ENCODE assay signal across 9 cellular contexts in the genomic region with DNA sequence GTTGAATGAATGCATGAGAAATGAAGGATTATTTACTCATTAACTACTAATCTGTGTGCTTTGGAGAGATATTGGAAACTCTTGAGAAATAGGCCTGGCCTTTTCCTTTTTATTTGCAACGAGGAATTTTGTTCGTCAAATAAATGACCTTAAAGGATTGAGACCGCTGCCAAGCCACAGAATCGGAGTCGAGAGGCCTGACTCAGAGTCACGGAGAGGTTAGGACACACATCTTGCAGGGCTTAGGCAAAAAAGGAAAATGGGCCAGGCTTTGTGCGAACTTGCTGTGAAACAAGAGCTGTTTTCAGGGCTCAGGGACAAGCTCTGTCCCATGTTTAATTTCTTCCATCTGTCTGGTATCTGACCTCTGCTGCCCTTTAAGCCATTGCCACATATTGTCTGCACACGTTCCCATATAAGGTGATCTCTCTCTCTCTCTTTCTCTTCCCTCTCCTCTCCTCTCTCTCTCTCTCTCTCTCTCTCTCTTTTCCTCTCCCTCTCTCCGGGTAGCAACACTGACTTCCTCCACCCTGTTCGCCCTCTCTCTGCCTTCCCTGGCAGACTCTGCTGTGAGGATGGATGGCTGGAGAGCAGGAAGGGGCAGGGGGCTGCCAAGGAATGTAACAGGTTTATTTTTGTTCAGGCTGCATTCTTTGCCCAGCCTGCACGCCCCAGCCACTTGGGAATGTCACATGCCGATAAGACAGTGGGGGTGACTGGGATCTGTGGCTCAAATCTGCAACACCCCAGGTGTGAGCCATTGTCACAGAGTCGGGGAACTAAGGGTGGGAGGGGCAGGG. TPM values are rescaled to one million over a fixed set of nuclear protein-coding genes. Genes with fewer than 3 reads are reported as not detected.
DNase-seq lines count a peak whose midpoint lies in the region; TF ChIP-seq lines count a peak whose summit lies in the region.
"Had no signal": no experiment of that assay in that cellular context is flagged by ENCODE, and none has a peak within 500 bp of the region (broad histone marks: within the 10 kb centered on the region; RNA-seq: fewer than 3 reads in every experiment).

No MANE protein-coding gene starts in this region.

- no peaks in the 10 kb centered on the region for H3K79me2 ChIP-seq in parathyroid adenoma

- H3K27me3 ChIP-seq in parathyroid adenoma (ENCODE audit: control insufficient read depth, insufficient read depth, low read length) (no peaks in the 10 kb centered on the region), BE2C (no peaks in the 10 kb centered on the region)

- no peak overlapping the region for H3K9ac ChIP-seq in parathyroid adenoma

- H3K4me3 ChIP-seq in parathyroid adenoma (ENCODE audit: low read depth, low read length) (no peak overlapping the region), BE2C (ENCODE audit: low read depth, low read length) (no peak overlapping the region)
- H3K4me3 ChIP-seq: SK-N-MC had no signal

- H3K9me3 Mint-ChIP-seq in activated T-helper 1 cell treated with anti-CD3 and anti-CD28 coated beads, Interleukin-12 subunit alpha, Interleukin-12 subunit beta, Interleukin-2, Interleukin-4 antibody, amounts not matched to agents 30 ng/mL and 10 ng/mL and 1 ng/mL, durations not matched to agents 14 hours and 24 hours and 36 hours: no peaks in the 10 kb centered on the region

- no peak overlapping the region for H3K27ac Mint-ChIP-seq in activated T-helper 1 cell treated with anti-CD3 and anti-CD28 coated beads, Interleukin-12 subunit alpha, Interleukin-12 subunit beta, Interleukin-2, Interleukin-4 antibody, amounts not matched to agents 30 ng/mL and 10 ng/mL and 1 ng/mL, durations not matched to agents 14 hours and 24 hours and 36 hours

- no peak overlapping the region for H3K4me3 Mint-ChIP-seq in activated T-helper 1 cell treated with anti-CD3 and anti-CD28 coated beads, Interleukin-12 subunit alpha, Interleukin-12 subunit beta, Interleukin-2, Interleukin-4 antibody, amounts not matched to agents 30 ng/mL and 10 ng/mL and 1 ng/mL, durations not matched to agents 14 hours and 24 hours and 36 hours

- H2AFZ ChIP-seq in parathyroid adenoma: peak overlapping the region; percentile 73

- H3K4me1 Mint-ChIP-seq in activated T-helper 1 cell treated with anti-CD3 and anti-CD28 coated beads, Interleukin-12 subunit alpha, Interleukin-12 subunit beta, Interleukin-2, Interleukin-4 antibody, amounts not matched to agents 30 ng/mL and 10 ng/mL and 1 ng/mL, durations not matched to agents 14 hours and 24 hours and 36 hours (ENCODE audit: low read depth): no peaks in the 10 kb centered on the region

- TF ChIP-seq CTCF in parathyroid adenoma (IDR thresholded peaks at IDR 0.05) (no peak), BE2C (IDR thresholded peaks at IDR 0.05; ENCODE audit: low read depth, low read length) (no peak)

- no peak overlapping the region for H3K4me2 ChIP-seq in parathyroid adenoma (ENCODE audit: low read length)

- DNase-seq in Daoy (ENCODE audit: low read depth) (peak; percentile 88), SK-MEL-5 (ENCODE audit: low read depth, low spot score) (peak; percentile 92), foreskin melanocyte (peak; percentile 99), NCI-H2081 (lab: John Stamatoyannopoulos, UW) (no peak), NCI-H146 treated with DMSO at 0.1 percent for 48 hours (lab: John Stamatoyannopoulos, UW; ENCODE audit: unreplicated experiment) (no peak), BE2C (no peak)
- DNase-seq in activated T-helper 1 cell treated with anti-CD3 and anti-CD28 coated beads, Interleukin-12 subunit alpha, Interleukin-12 subunit beta, Interleukin-2, Interleukin-4 antibody, amounts not matched to agents 30 ng/mL and 10 ng/mL and 1 ng/mL, durations not matched to agents 14 hours and 24 hours and 36 hours (ENCODE audit: low spot score): no peak

- H3K4me1 ChIP-seq in parathyroid adenoma (peaks cover 2% of the 10 kb centered on the region), BE2C (no peaks in the 10 kb centered on the region)

- H3K36me3 ChIP-seq in parathyroid adenoma (ENCODE audit: control insufficient read depth, insufficient read depth, low read length): no peaks in the 10 kb centered on the region
- no peaks in the 10 kb centered on the region for H3K36me3 ChIP-seq in BE2C

- H3K36me3 Mint-ChIP-seq in activated T-helper 1 cell treated with anti-CD3 and anti-CD28 coated beads, Interleukin-12 subunit alpha, Interleukin-12 subunit beta, Interleukin-2, Interleukin-4 antibody, amounts not matched to agents 30 ng/mL and 10 ng/mL and 1 ng/mL, durations not matched to agents 14 hours and 24 hours and 36 hours (ENCODE audit: low read depth): no peaks in the 10 kb centered on the region

- peaks cover 12% of the 10 kb centered on the region for H3K27me3 Mint-ChIP-seq in activated T-helper 1 cell treated with anti-CD3 and anti-CD28 coated beads, Interleukin-12 subunit alpha, Interleukin-12 subunit beta, Interleukin-2, Interleukin-4 antibody, amounts not matched to agents 30 ng/mL and 10 ng/mL and 1 ng/mL, durations not matched to agents 14 hours and 24 hours and 36 hours (ENCODE audit: insufficient read depth)

- H3K9me3 ChIP-seq in parathyroid adenoma (ENCODE audit: control insufficient read depth, low read length): no peaks in the 10 kb centered on the region
- no peaks in the 10 kb centered on the region for H3K9me3 ChIP-seq in BE2C

- in situ Hi-C loops in SK-MEL-5 (cut with HindIII; ENCODE audit: low pct_unique_long_range_greater_than_20kb, low sequenced_read_pairs): no loop called here

- peak overlapping the region; percentile 22 for H3K27ac ChIP-seq in parathyroid adenoma
- H3K27ac ChIP-seq: SK-N-MC had no signal

- intact Hi-C loops in activated T-helper 1 cell treated with anti-CD3 and anti-CD28 coated beads, Interleukin-12 subunit alpha, Interleukin-12 subunit beta, Interleukin-2, Interleukin-4 antibody, amounts not matched to agents 30 ng/mL and 10 ng/mL and 1 ng/mL, durations not matched to agents 14 hours and 24 hours and 36 hours (cut with micrococcal nuclease): no loop called here

RNA-seq across cellular contexts. Expression of a gene that starts 14.9 kb away (rescaled TPM):
- total RNA-seq in Daoy (2014; rRNA removed; shearing (Covaris generic)): 8.9 and 12.2 TPM in 2 replicates
- total RNA-seq in SK-MEL-5 (2014; rRNA removed; shearing (Covaris generic)): 74.7 and 77.1 TPM in 2 replicates
- polyA plus RNA-seq in SK-MEL-5 (2015; cell fraction: cytosol; rRNA removed): 65.9 and 80.2 TPM in 2 replicates
- polyA plus RNA-seq in SK-MEL-5 (2015; cell fraction: nucleus; rRNA removed): 175 and 204 TPM in 2 replicates
- 0.91 and 1.2 TPM in 2 replicates for total RNA-seq in activated T-helper 1 cell treated with anti-CD3 and anti-CD28 coated beads, Interleukin-12 subunit alpha, Interleukin-12 subunit beta, Interleukin-2, Interleukin-4 antibody, amounts not matched to agents 30 ng/mL and 10 ng/mL and 1 ng/mL, durations not matched to agents 14 hours and 24 hours and 36 hours
- 4.0 TPM for polyA plus RNA-seq in BE2C (2012; ENCODE audit: insufficient read depth, insufficient read length, low read depth)

Comparison
In these comparisons a context has a peak if more than half of its experiments do, and no peak if none do; other contexts are left out.
1. DNase-seq: peak in Daoy (single experiment), SK-MEL-5 (single experiment) and foreskin melanocyte (single experiment); none in NCI-H2081 (0 of 2), activated T-helper 1 cell treated with anti-CD3 and anti-CD28 coated beads, Interleukin-12 subunit alpha, Interleukin-12 subunit beta, Interleukin-2, Interleukin-4 antibody, amounts not matched to agents 30 ng/mL and 10 ng/mL and 1 ng/mL, durations not matched to agents 14 hours and 24 hours and 36 hours (single experiment), NCI-H146 treated with DMSO at 0.1 percent for 48 hours (single experiment) and BE2C (single experiment).